1 cellular context compared by ENCODE assay signal in genomic region chr12:52116227-52117125, GRCh38.
A peak's percentile ranks its signal among the peaks of the same experiment; 100 is the strongest.
TF ChIP-seq lines count a peak whose summit lies in the region.

No MANE protein-coding gene starts in this region.

TF ChIP-seq in Ishikawa, 13 proteins besides CTCF, POLR2A, EP300 and RAD21 (continued from another document):
- TF ChIP-seq MAX (IDR thresholded peaks at IDR 0.05) = peak; percentile 87
